8 cellular contexts compared by ENCODE assay signal in genomic region chr9:104091708-104092107, GRCh38. TPM values are rescaled to one million over a fixed set of nuclear protein-coding genes. Genes with fewer than 3 reads are reported as not detected.
DNase-seq lines count a peak whose midpoint lies in the region; ATAC-seq and TF ChIP-seq lines count a peak whose summit lies in the region.

No MANE protein-coding gene starts in this region.

- H3K36me3 ChIP-seq in stomach smooth muscle (ENCODE audit: control insufficient read depth in 2 of 2, insufficient read depth in 2 of 2, low read length in 2 of 2) = no peaks in the 10 kb centered on the region
- peaks cover 8% of the 10 kb centered on the region for H3K36me3 ChIP-seq in HAP-1 (replicated peaks)

- H3K9me3 ChIP-seq in stomach smooth muscle (ENCODE audit: control insufficient read depth in 2 of 2, low read length in 2 of 2) = no peaks in the 10 kb centered on the region
- no peaks in the 10 kb centered on the region; the same call in 1 of the 2 replicates for H3K9me3 ChIP-seq in HAP-1

- in situ Hi-C loops in HAP-1 (cut with MboI; ENCODE audit: low sequenced_read_pairs) = no loop called here

- TF ChIP-seq CTCF in fibroblast of pulmonary artery (IDR thresholded peaks at IDR 0.05; ENCODE audit: low read length, missing control alignments) = no peak

- peak overlapping the region; percentile 92 for H3K27ac ChIP-seq in stomach smooth muscle (ENCODE audit: low read length)

- H3K4me1 ChIP-seq in stomach smooth muscle (ENCODE audit: control insufficient read depth, insufficient read depth, low read length) = peaks cover 19% of the 10 kb centered on the region
- H3K4me1 ChIP-seq in HAP-1 = peaks cover 21% of the 10 kb centered on the region

- no peak overlapping the region for H3K4me3 ChIP-seq in fibroblast of pulmonary artery (replicated peaks; ENCODE audit: low read depth, low read length)
- H3K4me3 ChIP-seq in stomach smooth muscle (ENCODE audit: low read length in 2 of 2) = peak overlapping the region; percentile 64 to 91
- no peak overlapping the region for H3K4me3 ChIP-seq in HAP-1

- peak; percentile 79 for DNase-seq in RPMI7951 (ENCODE audit: low read depth)
- DNase-seq in fibroblast of pulmonary artery (ENCODE audit: low read depth) = peak; percentile 36
- DNase-seq in GDM1 (lab: John Stamatoyannopoulos, UW) = no peak
- no peak for DNase-seq in HAP-1 (ENCODE audit: low spot score in 2 of 2)

- ATAC-seq in GM18511 (IDR thresholded peaks at IDR 0.05; ENCODE audit: unreplicated experiment) = peak; percentile 12
- ATAC-seq in HG03432 (IDR thresholded peaks at IDR 0.05; ENCODE audit: unreplicated experiment) = peak; percentile 28
- no peak for ATAC-seq in HG02588 (IDR thresholded peaks at IDR 0.05; ENCODE audit: unreplicated experiment)

- H3K9ac ChIP-seq in stomach smooth muscle (ENCODE audit: low read length in 2 of 2) = peak overlapping the region; percentile 38 to 72

- H3K27me3 ChIP-seq in stomach smooth muscle (ENCODE audit: control insufficient read depth in 1 of 2, insufficient read depth in 2 of 2, low read length in 2 of 2) (no peaks in the 10 kb centered on the region), HAP-1 (ENCODE audit: low read depth) (no peaks in the 10 kb centered on the region)

RNA-seq across cellular contexts. Expression of gene SMC2, which starts 2.4 kb away (rescaled TPM):
- 54.9 and 64.3 TPM in 2 replicates for total RNA-seq in RPMI7951 (2014; rRNA removed; shearing (Covaris generic))

Comparison
In these comparisons a context has a peak if more than half of its experiments do, and no peak if none do; other contexts are left out.
1. DNase-seq: peak in RPMI7951 (single experiment) and fibroblast of pulmonary artery (single experiment); none in GDM1 (single experiment) and HAP-1 (0 of 2).
2. H3K4me3 ChIP-seq: peak in stomach smooth muscle (2 of 2); none in fibroblast of pulmonary artery (single experiment) and HAP-1 (single experiment).